9 cellular contexts compared by ENCODE assay signal in the genomic region with DNA sequence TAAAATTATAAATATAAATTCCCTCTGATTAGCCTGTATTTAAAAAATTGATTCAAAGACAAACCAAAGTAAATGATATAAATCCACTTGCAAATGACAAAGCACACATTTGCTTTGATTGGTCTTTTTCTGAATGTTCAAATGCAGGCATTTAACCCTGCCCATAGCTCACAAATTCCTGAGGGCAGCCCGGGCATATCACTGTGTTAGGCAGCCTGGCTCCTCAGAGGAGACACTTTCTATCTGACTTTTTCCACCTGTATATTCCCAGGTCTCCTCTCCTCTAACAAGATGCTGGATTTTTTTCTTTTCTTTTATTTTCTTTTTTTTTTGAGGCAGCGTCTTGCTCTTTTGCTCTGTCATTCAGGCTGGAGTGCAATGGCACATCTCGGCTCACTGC.
"Had no signal": no experiment of that assay in that cellular context is flagged by ENCODE, and none has a peak within 500 bp of the region (broad histone marks: within the 10 kb centered on the region; RNA-seq: fewer than 3 reads in every experiment).

No MANE protein-coding gene starts in this region.

- H3K9me3 ChIP-seq: HAP-1 had no signal

- DNase-seq: GOT3, H7, HFFc6, KBM-7 had no signal

- H3K9me3 Mint-ChIP-seq: HFFc6, IgD-negative memory B cell had no signal

- H3K4me1 ChIP-seq: HAP-1 had no signal

- ATAC-seq: HCT116, HepG2 had no signal

- H3K36me3 ChIP-seq: HAP-1 had no signal

- H3K36me3 Mint-ChIP-seq: IgD-negative memory B cell had no signal

- H3K4me3 Mint-ChIP-seq: HFFc6, IgD-negative memory B cell had no signal

- H3K27ac Mint-ChIP-seq: HFFc6, IgD-negative memory B cell had no signal

- H3K27ac ChIP-seq: HL-60 had no signal

- H3K4me3 ChIP-seq: HAP-1 had no signal

- H3K4me1 Mint-ChIP-seq: IgD-negative memory B cell had no signal
